Comparison of ENCODE assay signal across 2 cellular contexts in genomic region chr5:8577792-8578191, GRCh38.
TF ChIP-seq lines count a peak whose summit lies in the region.

No MANE protein-coding gene starts in this region.

TF ChIP-seq in SK-N-SH, 30 proteins besides CTCF, POLR2A, EP300 and RAD21 (continued from another document):
- no peak for TF ChIP-seq USF2 (IDR thresholded peaks at IDR 0.05; ENCODE audit: borderline replicate concordance, low read depth, low read length)
- TF ChIP-seq SIN3A (IDR thresholded peaks at IDR 0.05; ENCODE audit: borderline replicate concordance, low read depth, low read length) = no peak
- TF ChIP-seq FOXJ3 (CRISPR knock-in tag; IDR thresholded peaks at IDR 0.05) = no peak
- no peak for TF ChIP-seq IRF3 (IDR thresholded peaks at IDR 0.05; ENCODE audit: low read depth, low read length)
- TF ChIP-seq YY1 (IDR thresholded peaks at IDR 0.05; ENCODE audit: low read depth) = no peak
- no peak for TF ChIP-seq TAF1 (IDR thresholded peaks at IDR 0.05; ENCODE audit: borderline replicate concordance, low read depth, low read length)

TF ChIP-seq in IMR-90, 13 proteins besides CTCF, POLR2A, EP300 and RAD21 (continued from another document):
- no peak for TF ChIP-seq USF2 (IDR thresholded peaks at IDR 0.05; ENCODE audit: low read depth, low read length)
